ENCODE assay signal across 1 cellular context in the genomic region with DNA sequence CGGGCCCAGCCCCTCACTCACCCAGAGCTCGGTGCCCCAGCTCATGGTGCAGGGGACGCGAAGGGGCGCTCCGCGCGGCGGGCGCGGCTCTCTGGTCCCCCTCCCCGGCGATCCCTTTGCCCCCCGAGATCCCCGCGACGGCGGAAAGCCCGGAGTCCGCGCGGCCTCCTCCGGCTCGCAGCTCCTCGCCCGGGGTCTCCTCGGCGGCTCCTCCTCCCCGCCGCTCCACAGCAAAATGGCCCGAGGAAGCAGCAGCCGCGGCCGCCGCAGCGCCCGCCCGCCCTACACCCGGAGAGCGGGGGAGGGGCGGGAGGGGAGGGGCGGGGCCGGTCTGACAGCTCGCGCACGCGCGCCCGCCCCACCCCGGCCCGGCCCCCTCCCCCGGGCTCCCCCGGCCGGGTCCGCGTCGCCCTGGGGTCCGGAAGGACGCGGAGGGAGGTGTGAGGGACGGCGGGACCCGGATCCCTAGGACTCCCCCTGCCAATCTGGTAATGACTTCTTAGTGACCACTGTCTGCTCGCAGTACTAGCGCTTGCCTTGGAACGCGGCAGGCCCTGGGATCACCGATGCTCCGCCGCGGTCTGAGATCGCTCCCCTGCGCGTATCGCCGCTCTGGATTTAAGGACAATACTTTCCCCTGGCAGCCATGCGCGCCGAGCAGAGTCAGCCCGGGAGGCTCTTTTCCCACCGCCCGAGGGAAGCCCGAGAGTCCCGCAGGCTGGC.
TF ChIP-seq lines count a peak whose summit lies in the region.

A gene (minus strand): TSS at position 259 of the 723 bp plus-strand sequence. CDS start 214 bp downstream, at position 45.

TF ChIP-seq in K562, 482 proteins besides CTCF, POLR2A, EP300 and RAD21 (continued from another document and continues in another):
- TF ChIP-seq POLR2AphosphoS5 (IDR thresholded peaks at IDR 0.05; ENCODE audit: control insufficient read depth, insufficient read depth, low read depth, low read length) (no peak), PHF8 (IDR thresholded peaks at IDR 0.05; ENCODE audit: borderline replicate concordance, low read length) (peak; percentile 52; the same call in 1 of the 2 replicates), LCOR (CRISPR knock-in tag; IDR thresholded peaks at IDR 0.05) (no peak), NCOA4 (IDR thresholded peaks at IDR 0.05; ENCODE audit: partially characterized antibody) (no peak), TAF1 (IDR thresholded peaks at IDR 0.05; ENCODE audit: control insufficient read depth, extremely low read depth, insufficient read depth, low read length, severe bottlenecking) (peak; percentile 48), CCNT2 (IDR thresholded peaks at IDR 0.05; ENCODE audit: borderline replicate concordance, extremely low read depth, insufficient read length, low read depth, low read length) (peak; percentile 25), ZC3H11A (IDR thresholded peaks at IDR 0.05; ENCODE audit: low read depth, low read length) (no peak), CBX8 (IDR thresholded peaks at IDR 0.05; ENCODE audit: borderline replicate concordance, extremely low read depth, low read depth, low read length, poor library complexity, severe bottlenecking) (no peak), SMARCA5 (IDR thresholded peaks at IDR 0.05) (no peak), HNRNPUL1 (IDR thresholded peaks at IDR 0.05; ENCODE audit: low read length) (no peak), U2AF2 (optimal IDR thresholded peaks at IDR 0.05; ENCODE audit: low read depth, low read length) (no peak), YY1 (IDR thresholded peaks at IDR 0.05; ENCODE audit: borderline replicate concordance in 1 of 3, control insufficient read depth in 1 of 3, extremely low read depth in 1 of 3, insufficient read depth in 3 of 3, insufficient read length in 1 of 3, insufficient replicate concordance in 2 of 3, low read depth in 1 of 3, low read length in 2 of 3) (peak in 2 of 3 experiments; percentile 53 to 60), CHD2 (IDR thresholded peaks at IDR 0.05; ENCODE audit: low read depth, low read length) (no peak), ZNF586 (CRISPR knock-in tag; conservative IDR thresholded peaks at IDR 0.05) (no peak), TAL1 (IDR thresholded peaks at IDR 0.05) (no peak), KLF13 (tag; IDR thresholded peaks at IDR 0.05; ENCODE audit: borderline replicate concordance, low read depth) (no peak), POLR2G (IDR thresholded peaks at IDR 0.05; ENCODE audit: low read depth, low read length) (peak; percentile 79), TSC22D4 (tag; IDR thresholded peaks at IDR 0.05) (no peak), SIN3A (IDR thresholded peaks at IDR 0.05; ENCODE audit: borderline replicate concordance in 2 of 2, control insufficient read depth in 1 of 2, low read depth in 2 of 2, low read length in 2 of 2) (peak in 1 of 2 experiments; percentile 46; a peak in 1 of 4 replicates), ARHGAP35 (IDR thresholded peaks at IDR 0.05; ENCODE audit: partially characterized antibody) (no peak), MTA2 (IDR thresholded peaks at IDR 0.05; ENCODE audit: low read depth) (no peak), CC2D1A (IDR thresholded peaks at IDR 0.05) (no peak), DIDO1 (tag; IDR thresholded peaks at IDR 0.05; ENCODE audit: low read depth) (no peak), NELFE (IDR thresholded peaks at IDR 0.05; ENCODE audit: insufficient read depth, insufficient read length) (no peak), BMI1 (IDR thresholded peaks at IDR 0.05; ENCODE audit: low read length) (no peak), ZNF274 (IDR thresholded peaks at IDR 0.05; ENCODE audit: borderline replicate concordance, low read depth, low read length) (no peak)
- TF ChIP-seq, protein P1, sequence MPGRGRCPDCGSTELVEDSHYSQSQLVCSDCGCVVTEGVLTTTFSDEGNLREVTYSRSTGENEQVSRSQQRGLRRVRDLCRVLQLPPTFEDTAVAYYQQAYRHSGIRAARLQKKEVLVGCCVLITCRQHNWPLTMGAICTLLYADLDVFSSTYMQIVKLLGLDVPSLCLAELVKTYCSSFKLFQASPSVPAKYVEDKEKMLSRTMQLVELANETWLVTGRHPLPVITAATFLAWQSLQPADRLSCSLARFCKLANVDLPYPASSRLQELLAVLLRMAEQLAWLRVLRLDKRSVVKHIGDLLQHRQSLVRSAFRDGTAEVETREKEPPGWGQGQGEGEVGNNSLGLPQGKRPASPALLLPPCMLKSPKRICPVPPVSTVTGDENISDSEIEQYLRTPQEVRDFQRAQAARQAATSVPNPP (IDR thresholded peaks at IDR 0.05; ENCODE audit: borderline replicate concordance, insufficient read depth, insufficient read length) = no peak
- TF ChIP-seq, protein P2, sequence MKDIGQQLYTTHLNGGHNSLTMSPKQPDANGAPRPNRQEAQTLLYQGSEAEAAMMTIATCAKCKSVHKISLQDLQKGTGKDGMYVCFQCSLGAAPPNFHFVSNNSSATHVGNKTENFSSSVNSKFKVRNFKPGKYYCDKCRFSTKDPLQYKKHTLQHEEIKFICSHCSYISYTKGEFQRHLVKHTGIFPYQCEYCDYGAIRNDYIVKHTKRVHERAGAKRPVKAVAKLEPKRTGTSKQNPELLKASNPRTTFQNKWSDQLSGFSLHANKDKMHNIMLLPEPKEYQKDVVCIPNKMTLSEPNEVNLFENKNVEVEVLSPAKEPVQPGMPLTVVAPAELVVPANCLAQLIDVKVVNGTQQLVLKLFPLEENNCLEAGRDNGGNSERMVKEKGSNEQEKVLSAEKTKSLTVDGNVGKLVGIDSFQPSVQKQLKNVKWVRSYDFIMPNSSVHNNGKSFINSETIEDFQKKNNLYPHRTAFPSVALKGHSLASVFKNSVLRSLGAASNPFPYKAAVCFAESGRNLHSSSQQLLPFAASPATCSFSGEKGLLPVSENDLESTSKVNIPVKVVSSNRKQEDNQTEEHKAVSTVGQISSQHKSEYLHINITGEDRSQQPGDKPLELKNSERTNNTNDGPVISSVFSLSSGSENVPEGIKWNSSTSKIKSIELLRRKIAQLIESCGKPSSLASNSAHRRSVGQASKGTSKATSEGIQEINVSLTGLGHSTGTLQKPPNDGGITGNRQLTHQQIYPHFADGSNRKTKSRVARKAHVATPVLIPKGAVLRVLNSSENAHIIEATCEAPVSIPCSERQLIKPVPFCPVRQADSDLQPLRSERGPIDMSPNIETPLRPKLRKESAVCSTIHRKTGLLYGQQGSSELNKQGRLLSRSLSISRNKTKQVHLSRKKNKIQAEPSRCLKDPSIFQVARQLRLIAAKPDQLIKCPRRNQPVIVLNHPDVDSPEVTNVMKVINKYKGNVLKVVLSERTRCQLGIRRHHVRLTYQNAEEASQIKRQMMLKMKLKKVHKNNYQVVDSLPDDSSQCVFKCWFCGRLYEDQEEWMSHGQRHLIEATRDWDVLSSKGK (CRISPR knock-in tag; IDR thresholded peaks at IDR 0.05) = no peak
- TF ChIP-seq, protein P3, sequence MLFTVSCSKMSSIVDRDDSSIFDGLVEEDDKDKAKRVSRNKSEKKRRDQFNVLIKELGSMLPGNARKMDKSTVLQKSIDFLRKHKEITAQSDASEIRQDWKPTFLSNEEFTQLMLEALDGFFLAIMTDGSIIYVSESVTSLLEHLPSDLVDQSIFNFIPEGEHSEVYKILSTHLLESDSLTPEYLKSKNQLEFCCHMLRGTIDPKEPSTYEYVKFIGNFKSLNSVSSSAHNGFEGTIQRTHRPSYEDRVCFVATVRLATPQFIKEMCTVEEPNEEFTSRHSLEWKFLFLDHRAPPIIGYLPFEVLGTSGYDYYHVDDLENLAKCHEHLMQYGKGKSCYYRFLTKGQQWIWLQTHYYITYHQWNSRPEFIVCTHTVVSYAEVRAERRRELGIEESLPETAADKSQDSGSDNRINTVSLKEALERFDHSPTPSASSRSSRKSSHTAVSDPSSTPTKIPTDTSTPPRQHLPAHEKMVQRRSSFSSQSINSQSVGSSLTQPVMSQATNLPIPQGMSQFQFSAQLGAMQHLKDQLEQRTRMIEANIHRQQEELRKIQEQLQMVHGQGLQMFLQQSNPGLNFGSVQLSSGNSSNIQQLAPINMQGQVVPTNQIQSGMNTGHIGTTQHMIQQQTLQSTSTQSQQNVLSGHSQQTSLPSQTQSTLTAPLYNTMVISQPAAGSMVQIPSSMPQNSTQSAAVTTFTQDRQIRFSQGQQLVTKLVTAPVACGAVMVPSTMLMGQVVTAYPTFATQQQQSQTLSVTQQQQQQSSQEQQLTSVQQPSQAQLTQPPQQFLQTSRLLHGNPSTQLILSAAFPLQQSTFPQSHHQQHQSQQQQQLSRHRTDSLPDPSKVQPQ (CRISPR knock-in tag; IDR thresholded peaks at IDR 0.05; ENCODE audit: borderline replicate concordance) = no peak
- TF ChIP-seq, protein P4, sequence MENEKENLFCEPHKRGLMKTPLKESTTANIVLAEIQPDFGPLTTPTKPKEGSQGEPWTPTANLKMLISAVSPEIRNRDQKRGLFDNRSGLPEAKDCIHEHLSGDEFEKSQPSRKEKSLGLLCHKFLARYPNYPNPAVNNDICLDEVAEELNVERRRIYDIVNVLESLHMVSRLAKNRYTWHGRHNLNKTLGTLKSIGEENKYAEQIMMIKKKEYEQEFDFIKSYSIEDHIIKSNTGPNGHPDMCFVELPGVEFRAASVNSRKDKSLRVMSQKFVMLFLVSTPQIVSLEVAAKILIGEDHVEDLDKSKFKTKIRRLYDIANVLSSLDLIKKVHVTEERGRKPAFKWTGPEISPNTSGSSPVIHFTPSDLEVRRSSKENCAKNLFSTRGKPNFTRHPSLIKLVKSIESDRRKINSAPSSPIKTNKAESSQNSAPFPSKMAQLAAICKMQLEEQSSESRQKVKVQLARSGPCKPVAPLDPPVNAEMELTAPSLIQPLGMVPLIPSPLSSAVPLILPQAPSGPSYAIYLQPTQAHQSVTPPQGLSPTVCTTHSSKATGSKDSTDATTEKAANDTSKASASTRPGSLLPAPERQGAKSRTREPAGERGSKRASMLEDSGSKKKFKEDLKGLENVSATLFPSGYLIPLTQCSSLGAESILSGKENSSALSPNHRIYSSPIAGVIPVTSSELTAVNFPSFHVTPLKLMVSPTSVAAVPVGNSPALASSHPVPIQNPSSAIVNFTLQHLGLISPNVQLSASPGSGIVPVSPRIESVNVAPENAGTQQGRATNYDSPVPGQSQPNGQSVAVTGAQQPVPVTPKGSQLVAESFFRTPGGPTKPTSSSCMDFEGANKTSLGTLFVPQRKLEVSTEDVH (IDR thresholded peaks at IDR 0.05; ENCODE audit: low read depth, partially characterized antibody) = no peak
- TF ChIP-seq, protein P5, sequence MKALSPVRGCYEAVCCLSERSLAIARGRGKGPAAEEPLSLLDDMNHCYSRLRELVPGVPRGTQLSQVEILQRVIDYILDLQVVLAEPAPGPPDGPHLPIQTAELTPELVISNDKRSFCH (CRISPR knock-in tag; IDR thresholded peaks at IDR 0.05) = no peak
- TF ChIP-seq, protein P5 (tag; IDR thresholded peaks at IDR 0.05) = no peak
- TF ChIP-seq, protein P6, sequence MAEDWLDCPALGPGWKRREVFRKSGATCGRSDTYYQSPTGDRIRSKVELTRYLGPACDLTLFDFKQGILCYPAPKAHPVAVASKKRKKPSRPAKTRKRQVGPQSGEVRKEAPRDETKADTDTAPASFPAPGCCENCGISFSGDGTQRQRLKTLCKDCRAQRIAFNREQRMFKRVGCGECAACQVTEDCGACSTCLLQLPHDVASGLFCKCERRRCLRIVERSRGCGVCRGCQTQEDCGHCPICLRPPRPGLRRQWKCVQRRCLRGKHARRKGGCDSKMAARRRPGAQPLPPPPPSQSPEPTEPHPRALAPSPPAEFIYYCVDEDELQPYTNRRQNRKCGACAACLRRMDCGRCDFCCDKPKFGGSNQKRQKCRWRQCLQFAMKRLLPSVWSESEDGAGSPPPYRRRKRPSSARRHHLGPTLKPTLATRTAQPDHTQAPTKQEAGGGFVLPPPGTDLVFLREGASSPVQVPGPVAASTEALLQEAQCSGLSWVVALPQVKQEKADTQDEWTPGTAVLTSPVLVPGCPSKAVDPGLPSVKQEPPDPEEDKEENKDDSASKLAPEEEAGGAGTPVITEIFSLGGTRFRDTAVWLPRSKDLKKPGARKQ (CRISPR knock-in tag; IDR thresholded peaks at IDR 0.05) = peak; percentile 64; the same call in 1 of the 2 replicates
- TF ChIP-seq, protein P7, sequence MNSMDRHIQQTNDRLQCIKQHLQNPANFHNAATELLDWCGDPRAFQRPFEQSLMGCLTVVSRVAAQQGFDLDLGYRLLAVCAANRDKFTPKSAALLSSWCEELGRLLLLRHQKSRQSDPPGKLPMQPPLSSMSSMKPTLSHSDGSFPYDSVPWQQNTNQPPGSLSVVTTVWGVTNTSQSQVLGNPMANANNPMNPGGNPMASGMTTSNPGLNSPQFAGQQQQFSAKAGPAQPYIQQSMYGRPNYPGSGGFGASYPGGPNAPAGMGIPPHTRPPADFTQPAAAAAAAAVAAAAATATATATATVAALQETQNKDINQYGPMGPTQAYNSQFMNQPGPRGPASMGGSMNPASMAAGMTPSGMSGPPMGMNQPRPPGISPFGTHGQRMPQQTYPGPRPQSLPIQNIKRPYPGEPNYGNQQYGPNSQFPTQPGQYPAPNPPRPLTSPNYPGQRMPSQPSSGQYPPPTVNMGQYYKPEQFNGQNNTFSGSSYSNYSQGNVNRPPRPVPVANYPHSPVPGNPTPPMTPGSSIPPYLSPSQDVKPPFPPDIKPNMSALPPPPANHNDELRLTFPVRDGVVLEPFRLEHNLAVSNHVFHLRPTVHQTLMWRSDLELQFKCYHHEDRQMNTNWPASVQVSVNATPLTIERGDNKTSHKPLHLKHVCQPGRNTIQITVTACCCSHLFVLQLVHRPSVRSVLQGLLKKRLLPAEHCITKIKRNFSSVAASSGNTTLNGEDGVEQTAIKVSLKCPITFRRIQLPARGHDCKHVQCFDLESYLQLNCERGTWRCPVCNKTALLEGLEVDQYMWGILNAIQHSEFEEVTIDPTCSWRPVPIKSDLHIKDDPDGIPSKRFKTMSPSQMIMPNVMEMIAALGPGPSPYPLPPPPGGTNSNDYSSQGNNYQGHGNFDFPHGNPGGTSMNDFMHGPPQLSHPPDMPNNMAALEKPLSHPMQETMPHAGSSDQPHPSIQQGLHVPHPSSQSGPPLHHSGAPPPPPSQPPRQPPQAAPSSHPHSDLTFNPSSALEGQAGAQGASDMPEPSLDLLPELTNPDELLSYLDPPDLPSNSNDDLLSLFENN (IDR thresholded peaks at IDR 0.05; ENCODE audit: low read depth in 2 of 2, low read length in 2 of 2) = peak in 1 of 2 experiments; percentile 39; a peak in 1 of 4 replicates
- TF ChIP-seq, protein P8, sequence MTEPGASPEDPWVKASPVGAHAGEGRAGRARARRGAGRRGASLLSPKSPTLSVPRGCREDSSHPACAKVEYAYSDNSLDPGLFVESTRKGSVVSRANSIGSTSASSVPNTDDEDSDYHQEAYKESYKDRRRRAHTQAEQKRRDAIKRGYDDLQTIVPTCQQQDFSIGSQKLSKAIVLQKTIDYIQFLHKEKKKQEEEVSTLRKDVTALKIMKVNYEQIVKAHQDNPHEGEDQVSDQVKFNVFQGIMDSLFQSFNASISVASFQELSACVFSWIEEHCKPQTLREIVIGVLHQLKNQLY (CRISPR knock-in tag; conservative IDR thresholded peaks at IDR 0.05) = no peak
- TF ChIP-seq, protein P9, sequence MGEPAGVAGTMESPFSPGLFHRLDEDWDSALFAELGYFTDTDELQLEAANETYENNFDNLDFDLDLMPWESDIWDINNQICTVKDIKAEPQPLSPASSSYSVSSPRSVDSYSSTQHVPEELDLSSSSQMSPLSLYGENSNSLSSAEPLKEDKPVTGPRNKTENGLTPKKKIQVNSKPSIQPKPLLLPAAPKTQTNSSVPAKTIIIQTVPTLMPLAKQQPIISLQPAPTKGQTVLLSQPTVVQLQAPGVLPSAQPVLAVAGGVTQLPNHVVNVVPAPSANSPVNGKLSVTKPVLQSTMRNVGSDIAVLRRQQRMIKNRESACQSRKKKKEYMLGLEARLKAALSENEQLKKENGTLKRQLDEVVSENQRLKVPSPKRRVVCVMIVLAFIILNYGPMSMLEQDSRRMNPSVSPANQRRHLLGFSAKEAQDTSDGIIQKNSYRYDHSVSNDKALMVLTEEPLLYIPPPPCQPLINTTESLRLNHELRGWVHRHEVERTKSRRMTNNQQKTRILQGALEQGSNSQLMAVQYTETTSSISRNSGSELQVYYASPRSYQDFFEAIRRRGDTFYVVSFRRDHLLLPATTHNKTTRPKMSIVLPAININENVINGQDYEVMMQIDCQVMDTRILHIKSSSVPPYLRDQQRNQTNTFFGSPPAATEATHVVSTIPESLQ (CRISPR knock-in tag; IDR thresholded peaks at IDR 0.05) = no peak
